Comparison of ENCODE assay signal across 16 cellular contexts in the genomic region with DNA sequence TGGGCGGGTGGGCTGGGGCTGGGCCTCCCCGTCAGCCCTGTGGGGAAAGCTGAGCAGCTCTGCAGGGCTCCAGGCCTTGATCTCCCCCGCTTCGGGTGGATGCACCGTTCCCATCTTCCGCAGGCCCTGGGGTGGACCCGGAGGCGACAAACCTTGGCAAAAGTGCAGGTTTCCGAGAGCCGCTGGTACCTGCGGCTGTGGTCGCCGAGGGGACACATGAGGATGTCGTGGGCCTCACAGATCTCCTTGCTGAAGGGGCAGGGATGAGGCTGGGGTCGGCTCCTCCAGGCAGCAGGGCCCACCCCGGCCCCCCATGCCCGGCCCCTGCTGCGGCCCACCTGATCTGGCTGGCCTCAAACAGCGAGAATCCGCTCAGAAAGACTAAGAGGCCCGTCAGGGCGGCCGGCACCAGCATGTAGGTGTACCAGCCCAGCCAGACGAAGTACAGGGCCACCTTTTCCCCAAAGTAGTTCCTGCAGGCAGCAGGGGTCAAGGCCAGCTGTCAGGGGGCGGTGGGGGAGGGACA. TPM values are rescaled to one million over a fixed set of nuclear protein-coding genes. Genes with fewer than 3 reads are reported as not detected.
"Had no signal": no experiment of that assay in that cellular context is flagged by ENCODE, and none has a peak within 500 bp of the region (broad histone marks: within the 10 kb centered on the region; RNA-seq: fewer than 3 reads in every experiment).

No MANE protein-coding gene starts in this region.

- H3K4me1 ChIP-seq: adrenal gland, tibial artery had no signal

- H3K27ac Mint-ChIP-seq: activated naive CD4-positive, alpha-beta T cell treated with anti-CD3 and anti-CD28 coated beads for 36 hours; naive thymus-derived CD4-positive, alpha-beta T cell; stimulated activated naive B cell treated with anti-CD40 and anti-IgM and Interleukin-4, amounts not matched to agents 10 μg/mL and 1 μg/mL and 100 μg/mL, for 72 hours had no signal

- H3K4me3 ChIP-seq: adrenal gland, skin epidermis, tibial artery had no signal

- H3K27ac ChIP-seq: adrenal gland, skin epidermis, tibial artery had no signal

- H3K36me3 ChIP-seq: adrenal gland, tibial artery had no signal

- DNase-seq: activated CD4-positive, alpha-beta T cell treated with anti-CD3 and anti-CD28 coated beads, Interleukin-2, amount 50 U/mL, for 4 hours; activated naive CD4-positive, alpha-beta T cell treated with anti-CD3 and anti-CD28 coated beads for 36 hours; activated T-cell treated with anti-CD3 and anti-CD28 coated beads for 4 hours; adrenal gland; head of caudate nucleus; mammary epithelial cell; stimulated activated CD4-positive, alpha-beta T cell treated with anti-CD3 and anti-CD28 coated beads, Interleukin-15, amount 100 ng/mL, for 24 hours; stimulated activated CD4-positive, alpha-beta T cell treated with anti-CD3 and anti-CD28 coated beads, Interleukin-4, amount 100 ng/mL, for 1 hour; stimulated activated naive B cell treated with anti-CD40 and anti-IgM and Interleukin-4, amounts not matched to agents 10 μg/mL and 1 μg/mL and 100 μg/mL, for 72 hours; tibial artery had no signal

- H3K27me3 ChIP-seq: adrenal gland had no signal

- H3K9me3 ChIP-seq: adrenal gland, tibial artery had no signal

- H3K9me3 Mint-ChIP-seq: activated naive CD4-positive, alpha-beta T cell treated with anti-CD3 and anti-CD28 coated beads for 36 hours had no signal

- H3K4me1 Mint-ChIP-seq: naive thymus-derived CD4-positive, alpha-beta T cell; stimulated activated naive B cell treated with anti-CD40 and anti-IgM and Interleukin-4, amounts not matched to agents 10 μg/mL and 1 μg/mL and 100 μg/mL, for 72 hours had no signal

- ATAC-seq: activated CD4-positive, CD25-positive, alpha-beta regulatory T cell treated with anti-CD3 and anti-CD28 coated beads, Interleukin-2, amount 50 U/mL, for 24 hours; naive thymus-derived CD4-positive, alpha-beta T cell; stimulated activated naive B cell treated with anti-CD40 and anti-IgM and Interleukin-4, amounts not matched to agents 10 μg/mL and 1 μg/mL and 100 μg/mL, for 72 hours had no signal

- H3K4me3 Mint-ChIP-seq: activated naive CD4-positive, alpha-beta T cell treated with anti-CD3 and anti-CD28 coated beads for 36 hours; naive thymus-derived CD4-positive, alpha-beta T cell; stimulated activated naive B cell treated with anti-CD40 and anti-IgM and Interleukin-4, amounts not matched to agents 10 μg/mL and 1 μg/mL and 100 μg/mL, for 72 hours had no signal

- H3K27me3 Mint-ChIP-seq: naive thymus-derived CD4-positive, alpha-beta T cell had no signal

RNA-seq across cellular contexts. Expression of a gene that starts 11.8 kb away (rescaled TPM):
- total RNA-seq: frontal cortex had no signal

RNA-seq across cellular contexts. Expression of a gene that starts 36.0 kb away (rescaled TPM):
- total RNA-seq: activated naive CD4-positive, alpha-beta T cell treated with anti-CD3 and anti-CD28 coated beads for 36 hours; frontal cortex; mononuclear cell; naive thymus-derived CD4-positive, alpha-beta T cell; T-helper 2 cell treated with Interferon-gamma antibody and Interleukin-4, amounts not matched to agents 100 ng/mL and 5 ng/mL, for 36 hours had no signal
- polyA plus RNA-seq: naive thymus-derived CD4-positive, alpha-beta T cell had no signal
